8 cellular contexts compared by ENCODE assay signal in genomic region chr20:33732166-33732970, GRCh38. TPM values are rescaled to one million over a fixed set of nuclear protein-coding genes. Genes with fewer than 3 reads are reported as not detected.
DNase-seq lines count a peak whose midpoint lies in the region; ATAC-seq and TF ChIP-seq lines count a peak whose summit lies in the region.

No MANE protein-coding gene starts in this region.

- no TSS peak for BruUV-seq in PC-9 (replicated peaks; lab: Mats Ljungman, UMichigan)

- intact Hi-C loops in PC-9 (cut with micrococcal nuclease; ENCODE audit: unreplicated experiment) (loop anchor here (1.0 to 5.0 kb wide), 7 partner anchors 60 to 380 kb away; partner anchors contain the start of genes CDK5RAP1, EIF2S2, NECAB3 and RALY), uterus (cut with DNase I; ENCODE audit: low total_unique reads) (no loop called here)

- H3K9me2 ChIP-seq in PC-9 (ENCODE audit: insufficient read depth) = no peaks in the 10 kb centered on the region

- H3K27ac ChIP-seq in PC-9 = peak overlapping the region; percentile 94
- peak overlapping the region; percentile 79 for H3K27ac ChIP-seq in parathyroid adenoma
- H3K27ac ChIP-seq in uterus = peak overlapping the region; percentile 82 to 87

- H3K4me2 ChIP-seq in PC-9 = peak overlapping the region; percentile 85
- H3K4me2 ChIP-seq in parathyroid adenoma (ENCODE audit: low read length) = peak overlapping the region; percentile 66

- H3K9me3 ChIP-seq in PC-9 (ENCODE audit: insufficient read depth, low read depth) (peaks cover 9% of the 10 kb centered on the region), parathyroid adenoma (ENCODE audit: control insufficient read depth, low read length) (no peaks in the 10 kb centered on the region), uterus (peaks cover 0 to 12% of the 10 kb centered on the region in 2 donors)

- ATAC-seq in GM19452 (IDR thresholded peaks at IDR 0.05; ENCODE audit: unreplicated experiment) (peak; percentile 60), HG03558 (IDR thresholded peaks at IDR 0.05; ENCODE audit: extremely low read depth, unreplicated experiment) (peak; percentile 26)

- no peaks in the 10 kb centered on the region for H3K27me3 ChIP-seq in PC-9 (ENCODE audit: insufficient read depth, low read depth)
- H3K27me3 ChIP-seq in parathyroid adenoma (ENCODE audit: control insufficient read depth, insufficient read depth, low read length) = no peaks in the 10 kb centered on the region
- no peaks in the 10 kb centered on the region for H3K27me3 ChIP-seq in uterus

- peaks cover 51% of the 10 kb centered on the region for H3F3A ChIP-seq in PC-9 (ENCODE audit: insufficient read depth, low read depth)

- peak overlapping the region; percentile 23 for H3K9ac ChIP-seq in parathyroid adenoma

- H3K4me1 ChIP-seq in PC-9 (replicated peaks; ENCODE audit: insufficient read depth) (peaks cover 55% of the 10 kb centered on the region), parathyroid adenoma (no peaks in the 10 kb centered on the region), uterus (no peaks in the 10 kb centered on the region)

- TF ChIP-seq POLR2A in uterus (IDR thresholded peaks at IDR 0.05) = peak in 1 of 2 donors; percentile 45

- DNase-seq in COLO668 (lab: John Stamatoyannopoulos, UW; ENCODE audit: unreplicated experiment) = peak; percentile 99
- DNase-seq in PC-9 = peak; percentile 71 to 96
- peak; percentile 71 to 95 (median 76) for DNase-seq in activated naive CD4-positive, alpha-beta T cell (lab: John Stamatoyannopoulos, UW)
- DNase-seq in globus pallidus (ENCODE audit: low spot score) = peak; percentile 91
- DNase-seq in uterus = peak in 1 of 2 donors; percentile 80

- H4K20me1 ChIP-seq in PC-9 (ENCODE audit: insufficient read depth) = no peaks in the 10 kb centered on the region

- no peak for TF ChIP-seq CTCF in PC-9 (conservative IDR thresholded peaks at IDR 0.05)
- TF ChIP-seq CTCF in parathyroid adenoma (IDR thresholded peaks at IDR 0.05) = no peak
- TF ChIP-seq CTCF in uterus (IDR thresholded peaks at IDR 0.05) = peak in 1 of 4 experiments; percentile 32

- CTCF ChIA-PET in PC-9 (lab: Charles Lee) = interaction anchor here (0.7 to 1.6 kb wide), 2 partner anchors 337 to 570 kb away, joined by 3 read pairs; no protein-coding TSS in a partner anchor

- H3K36me3 ChIP-seq in PC-9 (ENCODE audit: low read depth) (peaks cover 9% of the 10 kb centered on the region; the same call in 1 of the 2 replicates), parathyroid adenoma (ENCODE audit: control insufficient read depth, insufficient read depth, low read length) (no peaks in the 10 kb centered on the region), uterus (no peaks in the 10 kb centered on the region)

- H3K4me3 ChIP-seq in PC-9 = peak overlapping the region; percentile 64
- H3K4me3 ChIP-seq in parathyroid adenoma (ENCODE audit: low read depth, low read length) = peak overlapping the region; percentile 51
- H3K4me3 ChIP-seq in uterus = peak overlapping the region; percentile 38 to 54

- POLR2A ChIA-PET in PC-9 (lab: Charles Lee; ENCODE audit: unreplicated experiment) = interaction anchor here (0.5 to 1.9 kb wide), 12 partner anchors 12 to 986 kb away, joined by 3 to 36 read pairs (median 5); partner anchors contain the start of genes CBFA2T2, CHMP4B, EIF2S2 and PXMP4

- H3K79me2 ChIP-seq in PC-9 (ENCODE audit: low read depth) (peaks cover 24% of the 10 kb centered on the region), parathyroid adenoma (peaks cover 2% of the 10 kb centered on the region)

- H2AFZ ChIP-seq in PC-9 (peak overlapping the region; percentile 62), parathyroid adenoma (peak overlapping the region; percentile 82)

RNA-seq across cellular contexts. Expression of gene ZNF341, which starts 0.6 kb away (rescaled TPM):
- total RNA-seq in PC-9 (2021) = 5.2 and 5.6 TPM in 2 replicates
- total RNA-seq in uterus = 1 to 10 TPM; 1.2 to 3.3 (median 2.7) TPM

RNA-seq across cellular contexts. Expression of gene PXMP4, which starts 12.3 kb away (rescaled TPM):
- total RNA-seq in PC-9 (2021) (12.2 and 19.1 TPM in 2 replicates), uterus (10 to 100 TPM in 2 of 4 donors, 1 to 10 TPM in 2; 1.8 to 13.8 (median 10.7) TPM)

RNA-seq across cellular contexts. Expression of gene E2F1, which starts 46.2 kb away (rescaled TPM):
- total RNA-seq in PC-9 (2021) (31.5 and 31.6 TPM in 2 replicates), uterus (1 to 10 TPM in 2 of 4 donors, under 1 TPM in 1, not detected in 1; 0.51 to 7.3 (median 1.5) TPM)

RNA-seq across cellular contexts. Expression of gene NECAB3, which starts 58.1 kb away (rescaled TPM):
- total RNA-seq in PC-9 (2021) (72.1 and 77.7 TPM in 2 replicates), uterus (10 to 100 TPM in 3 of 4 donors, 1 to 10 TPM in 1; 5.6 to 44.3 (median 20.4) TPM)
